ENCODE assay signal across 23 cellular contexts in the genomic region with DNA sequence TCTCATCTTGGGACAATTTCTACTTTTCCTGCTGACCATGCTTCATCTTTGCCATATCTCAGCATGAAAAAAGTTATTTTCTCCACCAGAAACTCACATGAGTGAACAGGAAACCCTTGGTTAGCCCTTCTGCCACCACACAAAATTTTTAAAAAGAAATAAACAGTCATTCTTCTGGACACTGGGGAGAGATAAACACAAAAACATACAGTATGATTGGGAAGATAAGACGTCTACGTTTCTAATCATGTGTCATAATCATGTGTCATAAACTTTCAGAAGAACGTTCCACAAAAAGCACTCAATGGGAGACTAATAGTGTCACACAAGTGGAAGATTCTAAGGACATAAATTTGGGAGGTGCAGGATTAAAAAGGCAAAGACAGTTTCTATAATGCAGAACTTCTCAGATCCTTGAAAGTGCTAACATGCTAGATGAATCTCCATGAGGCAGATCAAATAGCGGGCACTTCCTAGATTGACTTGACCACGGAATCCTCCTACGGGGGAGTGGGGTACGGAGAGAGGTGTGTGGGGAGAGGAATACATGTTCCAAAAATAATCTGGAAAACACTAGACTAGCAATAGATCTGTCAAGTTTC.
"Had no signal": no experiment of that assay in that cellular context is flagged by ENCODE, and none has a peak within 500 bp of the region (broad histone marks: within the 10 kb centered on the region; RNA-seq: fewer than 3 reads in every experiment).

No MANE protein-coding gene starts in this region.

- H3K4me1 ChIP-seq: breast epithelium, left lung had no signal

- H3K27ac ChIP-seq: dorsolateral prefrontal cortex, esophagus squamous epithelium, hepatocyte, left lung, spleen, upper lobe of left lung had no signal

- H3K9me3 Mint-ChIP-seq: activated naive CD8-positive, alpha-beta T cell treated with anti-CD3 and anti-CD28 coated beads for 36 hours; central memory CD8-positive, alpha-beta T cell; effector memory CD8-positive, alpha-beta T cell; immature natural killer cell; naive thymus-derived CD4-positive, alpha-beta T cell; WTC11 had no signal

- H3K27me3 ChIP-seq: breast epithelium, hepatocyte, upper lobe of left lung had no signal

- H3K4me3 Mint-ChIP-seq: activated CD4-positive, alpha-beta T cell treated with anti-CD3 and anti-CD28 coated beads for 36 hours; activated naive CD8-positive, alpha-beta T cell treated with anti-CD3 and anti-CD28 coated beads for 36 hours; central memory CD8-positive, alpha-beta T cell; effector memory CD8-positive, alpha-beta T cell; immature natural killer cell; naive thymus-derived CD4-positive, alpha-beta T cell; WTC11 had no signal

- DNase-seq: activated CD4-positive, alpha-beta T cell treated with anti-CD3 and anti-CD28 coated beads for 36 hours; activated CD4-positive, alpha-beta T cell treated with anti-CD3 and anti-CD28 coated beads, Interleukin-2, amount 50 U/mL, for 48 hours; activated CD8-positive, alpha-beta memory T cell treated with anti-CD3 and anti-CD28 coated beads, Interleukin-2, amount 50 U/mL, for 48 hours; activated naive CD4-positive, alpha-beta T cell treated with Interleukin-2 at 50 U/mL for 16 hours; activated naive CD8-positive, alpha-beta T cell treated with anti-CD3 and anti-CD28 coated beads for 36 hours; activated T-cell treated with anti-CD3 and anti-CD28 coated beads, Interleukin-2, amount 50 U/mL, for 48 hours; dorsolateral prefrontal cortex; effector memory CD8-positive, alpha-beta T cell; esophagus squamous epithelium; immature natural killer cell; kidney glomerular epithelial cell; left lung; naive thymus-derived CD4-positive, alpha-beta T cell; spleen; stimulated activated CD4-positive, alpha-beta T cell treated with anti-CD3 and anti-CD28 coated beads, Interleukin-4, amount 100 ng/mL, for 1 hour; stimulated activated naive CD4-positive, alpha-beta T cell; T-helper 9 cell; upper lobe of left lung had no signal

- H3K36me3 Mint-ChIP-seq: activated naive CD8-positive, alpha-beta T cell treated with anti-CD3 and anti-CD28 coated beads for 36 hours; immature natural killer cell; naive thymus-derived CD4-positive, alpha-beta T cell; WTC11 had no signal

- H3K9me3 ChIP-seq: breast epithelium, esophagus squamous epithelium, left lung, spleen, upper lobe of left lung had no signal

- ATAC-seq: activated CD4-positive, alpha-beta T cell treated with anti-CD3 and anti-CD28 coated beads for 36 hours; effector memory CD8-positive, alpha-beta T cell; left lung; naive thymus-derived CD4-positive, alpha-beta T cell; WTC11 had no signal

- H3K4me3 ChIP-seq: breast epithelium, dorsolateral prefrontal cortex, esophagus squamous epithelium, hepatocyte, left lung, lung, spleen, upper lobe of left lung had no signal

- H3K27ac Mint-ChIP-seq: activated CD4-positive, alpha-beta T cell treated with anti-CD3 and anti-CD28 coated beads for 36 hours; activated naive CD8-positive, alpha-beta T cell treated with anti-CD3 and anti-CD28 coated beads for 36 hours; effector memory CD8-positive, alpha-beta T cell; immature natural killer cell; naive thymus-derived CD4-positive, alpha-beta T cell; WTC11 had no signal

- H3K4me1 Mint-ChIP-seq: activated CD4-positive, alpha-beta T cell treated with anti-CD3 and anti-CD28 coated beads for 36 hours; activated naive CD8-positive, alpha-beta T cell treated with anti-CD3 and anti-CD28 coated beads for 36 hours; central memory CD8-positive, alpha-beta T cell; immature natural killer cell; naive thymus-derived CD4-positive, alpha-beta T cell; WTC11 had no signal

- H3K36me3 ChIP-seq: breast epithelium, esophagus squamous epithelium, left lung, spleen, upper lobe of left lung had no signal
